Comparison of ENCODE assay signal across 9 cellular contexts in the genomic region with DNA sequence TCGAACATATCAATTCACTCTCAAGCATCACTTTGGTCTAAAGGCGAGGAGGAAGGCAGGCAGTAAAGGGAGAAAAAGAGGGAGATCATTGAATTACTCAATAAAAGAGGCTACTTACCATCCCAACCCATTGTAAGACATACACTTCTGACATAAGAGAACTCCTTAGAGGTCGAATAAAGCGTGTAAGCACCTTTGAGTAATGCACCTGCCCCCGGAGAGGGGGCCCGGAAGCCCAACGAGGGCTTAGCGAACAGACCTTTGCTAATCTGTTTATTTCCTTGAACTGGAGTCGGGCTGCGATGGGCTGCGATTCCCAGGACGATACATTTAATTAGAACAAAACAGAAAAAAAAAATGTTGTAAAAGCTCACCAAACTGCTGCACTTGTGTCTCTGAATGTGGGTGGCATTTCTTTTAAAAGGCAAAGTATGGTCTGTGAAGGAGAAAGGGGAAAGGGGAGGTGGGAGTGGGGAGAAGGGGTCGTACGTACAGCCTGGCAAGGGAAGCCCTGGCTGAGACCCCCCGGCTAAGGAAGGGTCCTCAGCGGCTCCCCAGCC. TPM values are rescaled to one million over a fixed set of nuclear protein-coding genes. Genes with fewer than 3 reads are reported as not detected.
DNase-seq lines count a peak whose midpoint lies in the region; ATAC-seq and TF ChIP-seq lines count a peak whose summit lies in the region.
"Had no signal": no experiment of that assay in that cellular context is flagged by ENCODE, and none has a peak within 500 bp of the region (broad histone marks: within the 10 kb centered on the region; RNA-seq: fewer than 3 reads in every experiment).

No MANE protein-coding gene starts in this region.

- peak overlapping the region; percentile 89 for H3K4me3 Mint-ChIP-seq in activated CD8-positive, alpha-beta T cell treated with anti-CD3 and anti-CD28 coated beads for 36 hours
- H3K4me3 Mint-ChIP-seq in endothelial cell (ENCODE audit: unreplicated experiment): peak overlapping the region; percentile 92

- peaks cover 50% of the 10 kb centered on the region for H3K4me1 Mint-ChIP-seq in activated CD8-positive, alpha-beta T cell treated with anti-CD3 and anti-CD28 coated beads for 36 hours (ENCODE audit: low read depth)
- H3K4me1 Mint-ChIP-seq in endothelial cell (ENCODE audit: unreplicated experiment): peaks cover 49% of the 10 kb centered on the region

- H3K4me1 ChIP-seq in HUES48 (ENCODE audit: control insufficient read depth, insufficient read depth, low read length): peaks cover 36% of the 10 kb centered on the region
- H3K4me1 ChIP-seq in osteoblast (ENCODE audit: insufficient read depth, low read length): peaks cover 49% of the 10 kb centered on the region

- peaks cover 59% of the 10 kb centered on the region for H3K36me3 Mint-ChIP-seq in activated CD8-positive, alpha-beta T cell treated with anti-CD3 and anti-CD28 coated beads for 36 hours (ENCODE audit: low read depth)
- H3K36me3 Mint-ChIP-seq in endothelial cell (ENCODE audit: low read depth, unreplicated experiment): peaks cover 28% of the 10 kb centered on the region

- peak overlapping the region; percentile 97 for H3K9ac ChIP-seq in HUES48 (ENCODE audit: low read depth, low read length)

- CTCF ChIA-PET in AG04449 (lab: Yijun Ruan, JAX): interaction anchor here (1.1 to 4.8 kb wide), 2 partner anchors 31 to 98 kb away, joined by 3 to 19 read pairs; no protein-coding TSS in a partner anchor
- CTCF ChIA-PET in activated CD8-positive, alpha-beta T cell treated with anti-CD3 and anti-CD28 coated beads for 36 hours (lab: Charles Lee): interaction anchor here (0.8 to 2.5 kb wide), 4 partner anchors 19 to 115 kb away, joined by 3 to 12 read pairs (median 3); no protein-coding TSS in a partner anchor

- no peaks in the 10 kb centered on the region for H3K9me3 ChIP-seq in HUES48 (ENCODE audit: control insufficient read depth, insufficient read depth, low read length)
- no peaks in the 10 kb centered on the region for H3K9me3 ChIP-seq in osteoblast (ENCODE audit: low read depth, low read length)

- H3K36me3 ChIP-seq in HUES48 (ENCODE audit: control insufficient read depth, insufficient read depth, low read length) (peaks cover 27% of the 10 kb centered on the region), osteoblast (ENCODE audit: insufficient read depth, low read length) (peaks cover 9% of the 10 kb centered on the region)

- POLR2A ChIA-PET in AG04449 (lab: Yijun Ruan, JAX): no interaction called here
- POLR2A ChIA-PET in activated CD8-positive, alpha-beta T cell treated with anti-CD3 and anti-CD28 coated beads for 36 hours (lab: Charles Lee): interaction anchor here (0.6 to 9.4 kb wide), 13 partner anchors 9 to 220 kb away, joined by 3 to 182 read pairs (median 4); partner anchors contain the start of gene CCDC9

- H3K9me3 Mint-ChIP-seq in activated CD8-positive, alpha-beta T cell treated with anti-CD3 and anti-CD28 coated beads for 36 hours: no peaks in the 10 kb centered on the region
- H3K9me3 Mint-ChIP-seq in endothelial cell (ENCODE audit: unreplicated experiment): no peaks in the 10 kb centered on the region

- H3K27me3 Mint-ChIP-seq in activated CD8-positive, alpha-beta T cell treated with anti-CD3 and anti-CD28 coated beads for 36 hours: no peaks in the 10 kb centered on the region
- H3K27me3 Mint-ChIP-seq in endothelial cell (ENCODE audit: unreplicated experiment): peaks cover 9% of the 10 kb centered on the region

- H3K4me2 ChIP-seq in osteoblast (ENCODE audit: insufficient read depth, low read length): peak overlapping the region; percentile 97

- peak overlapping the region; percentile 100 for H3K27ac ChIP-seq in HUES48 (ENCODE audit: low read depth, low read length)
- peak overlapping the region; percentile 100 for H3K27ac ChIP-seq in osteoblast (ENCODE audit: low read depth, low read length)

- ATAC-seq in activated CD8-positive, alpha-beta T cell treated with anti-CD3 and anti-CD28 coated beads for 36 hours: no peak
- no peak for ATAC-seq in HG03469 (IDR thresholded peaks at IDR 0.05; ENCODE audit: unreplicated experiment)
- ATAC-seq: left colon had no signal

- H3K79me2 ChIP-seq in osteoblast (ENCODE audit: insufficient read depth, low read length): peaks cover 40% of the 10 kb centered on the region

- peaks cover 5% of the 10 kb centered on the region for H4K20me1 ChIP-seq in osteoblast (ENCODE audit: insufficient read depth, low read length)

- intact Hi-C loops in activated CD8-positive, alpha-beta T cell treated with anti-CD3 and anti-CD28 coated beads for 36 hours (cut with micrococcal nuclease): no loop called here

- H3K27ac Mint-ChIP-seq in activated CD8-positive, alpha-beta T cell treated with anti-CD3 and anti-CD28 coated beads for 36 hours: peak overlapping the region; percentile 99
- peak overlapping the region; percentile 96 for H3K27ac Mint-ChIP-seq in endothelial cell (ENCODE audit: unreplicated experiment)

- H3K4me3 ChIP-seq in AG04449 (ENCODE audit: low read depth, low read length) (peak overlapping the region; percentile 84), HUES48 (ENCODE audit: low read depth, low read length) (peak overlapping the region; percentile 85), osteoblast (ENCODE audit: insufficient read depth, low read length) (peak overlapping the region; percentile 88)

- H3K27me3 ChIP-seq in HUES48 (ENCODE audit: control insufficient read depth, insufficient read depth, low read length) (no peaks in the 10 kb centered on the region), osteoblast (ENCODE audit: insufficient read depth, low read length) (no peaks in the 10 kb centered on the region)

- no peak for DNase-seq in AG04449 (ENCODE audit: low read depth, low spot score)
- peak; percentile 64 for DNase-seq in activated CD8-positive, alpha-beta T cell treated with anti-CD3 and anti-CD28 coated beads for 36 hours
- no peak for DNase-seq in endothelial cell (ENCODE audit: low spot score)
- DNase-seq in osteoblast (ENCODE audit: insufficient read length, low spot score, missing footprints): no peak
- no peak for DNase-seq in NCI-H2196 treated with DMSO at 0.1 percent for 48 hours (lab: John Stamatoyannopoulos, UW; ENCODE audit: unreplicated experiment)
- DNase-seq in SKM-1 treated with dmso at 0.1 percent for 144 hours (lab: John Stamatoyannopoulos, UW; ENCODE audit: unreplicated experiment): no peak

- no peak overlapping the region for H2AFZ ChIP-seq in osteoblast (ENCODE audit: low read length)

- TF ChIP-seq CTCF in AG04449 (IDR thresholded peaks at IDR 0.05; ENCODE audit: insufficient read depth, low read length, missing control alignments) (no peak), endothelial cell (IDR thresholded peaks at IDR 0.05; ENCODE audit: unreplicated experiment) (no peak), osteoblast (IDR thresholded peaks at IDR 0.05; ENCODE audit: extremely low read depth, low read depth, low read length) (no peak)
- TF ChIP-seq CTCF in activated CD8-positive, alpha-beta T cell treated with anti-CD3 and anti-CD28 coated beads for 36 hours (IDR thresholded peaks at IDR 0.05): no peak

RNA-seq across cellular contexts. Expression of gene ZC3H4, which starts 3.0 kb away (rescaled TPM):
- total RNA-seq in activated CD8-positive, alpha-beta T cell treated with anti-CD3 and anti-CD28 coated beads for 36 hours: 10 to 100 TPM; 68.5 to 70.2 TPM
- total RNA-seq in endothelial cell (ENCODE audit: unreplicated experiment): 56.7 TPM
- total RNA-seq in osteoblast: 10.9 and 14.1 TPM in 2 replicates

RNA-seq across cellular contexts. Expression of gene SAE1, which starts 20.0 kb away (rescaled TPM):
- 100 to 1,000 TPM; 125 to 127 TPM for total RNA-seq in activated CD8-positive, alpha-beta T cell treated with anti-CD3 and anti-CD28 coated beads for 36 hours
- total RNA-seq in endothelial cell (ENCODE audit: unreplicated experiment) (134 TPM), osteoblast (99.9 and 105 TPM in 2 replicates)
